In the genomic region with DNA sequence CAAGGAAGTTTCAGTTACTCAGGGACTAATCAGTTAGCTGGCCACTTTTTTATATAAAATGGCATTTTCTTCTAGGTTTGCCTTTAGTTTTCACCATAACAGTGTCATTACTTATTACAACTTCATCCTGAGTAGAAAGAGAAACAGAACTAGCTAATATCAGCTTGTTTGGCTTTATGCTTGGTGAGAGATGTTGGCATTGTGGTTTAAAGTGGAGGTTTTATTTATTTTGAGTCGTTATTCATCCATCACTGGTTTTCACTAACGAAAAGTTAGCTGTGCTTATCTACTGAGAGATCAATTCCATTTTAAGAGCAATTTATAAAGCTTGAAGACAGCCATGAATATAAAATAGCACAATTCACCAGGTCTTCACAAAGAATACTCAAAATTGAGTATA, we compare ENCODE assay signal across 30 cellular contexts.
"Had no signal": no experiment of that assay in that cellular context is flagged by ENCODE, and none has a peak within 500 bp of the region (broad histone marks: within the 10 kb centered on the region; RNA-seq: fewer than 3 reads in every experiment).

No MANE protein-coding gene starts in this region.

- H3K9me3 ChIP-seq: esophagus muscularis mucosa, mucosa of descending colon, ovary, sigmoid colon, upper lobe of left lung, vagina had no signal

- H3K27me3 ChIP-seq: esophagus muscularis mucosa, ovary, sigmoid colon, upper lobe of left lung, vagina had no signal

- H3K4me1 ChIP-seq: esophagus muscularis mucosa, sigmoid colon, upper lobe of left lung, vagina had no signal

- H3K36me3 ChIP-seq: esophagus muscularis mucosa, ovary, sigmoid colon, upper lobe of left lung, vagina, WERI-Rb-1 had no signal

- H3K27ac ChIP-seq: esophagus muscularis mucosa, ovary, sigmoid colon, upper lobe of left lung, vagina, WERI-Rb-1 had no signal

- ATAC-seq: activated CD4-positive, CD25-positive, alpha-beta regulatory T cell treated with anti-CD3 and anti-CD28 coated beads, Interleukin-2, amount 50 U/mL, for 24 hours; left cardiac atrium; left ventricle myocardium superior; mucosa of descending colon; natural killer cell treated with Interleukin-12 subunit alpha and Interleukin-12 subunit beta and Interleukin-15 and Interleukin-18, amount 100 ng/mL, for 72 hours; stimulated activated effector memory CD8-positive, alpha-beta T cell treated with anti-CD3 and anti-CD28 coated beads, Interleukin-12 subunit alpha, Interleukin-12 subunit beta, amount 100 ng/mL, for 72 hours; stimulated activated naive CD8-positive, alpha-beta T cell treated with anti-CD3 and anti-CD28 coated beads, Interleukin-15, amount 100 ng/mL, for 72 hours; T-helper 17 cell had no signal

- H3K4me3 ChIP-seq: esophagus muscularis mucosa, mucosa of descending colon, ovary, sigmoid colon, upper lobe of left lung, vagina had no signal

- DNase-seq: activated CD4-positive, alpha-beta T cell treated with anti-CD3 and anti-CD28 coated beads for 48 hours; activated CD4-positive, alpha-beta T cell treated with anti-CD3 and anti-CD28 coated beads, Interleukin-2, amount 50 U/mL, for 48 hours; activated CD8-positive, alpha-beta memory T cell treated with anti-CD3 and anti-CD28 coated beads, Interleukin-2, amount 50 U/mL, for 4 hours; activated effector memory CD4-positive, alpha-beta T cell treated with anti-CD3 and anti-CD28 coated beads, Interleukin-2, amount 50 U/mL, for 16 hours; activated naive CD4-positive, alpha-beta T cell treated with anti-CD3 and anti-CD28 coated beads, Interleukin-2, amount 10 ng/mL, durations not matched to agents 7 days and 5 days; activated naive CD8-positive, alpha-beta T cell treated with anti-CD3 and anti-CD28 coated beads, Interleukin-2, amount 10 ng/mL, durations not matched to agents 7 days and 5 days; activated T-cell treated with anti-CD3 and anti-CD28 coated beads, Interleukin-2, amount 50 U/mL, for 1 hour; amygdala; dermis blood vessel endothelial cell; effector CD4-positive, alpha-beta T cell; foreskin melanocyte; left cardiac atrium; left ventricle myocardium superior; mucosa of descending colon; ovary; retina; sigmoid colon; small intestine; stimulated activated CD4-positive, alpha-beta T cell treated with anti-CD3 and anti-CD28 coated beads, Interleukin-4, amount 100 ng/mL, for 24 hours; stimulated activated naive CD8-positive, alpha-beta T cell treated with anti-CD3 and anti-CD28 coated beads, Interleukin-15, amount 100 ng/mL, for 72 hours; substantia nigra; T-helper 17 cell; T1000; upper lobe of left lung; WERI-Rb-1 had no signal
